In the genomic region with DNA sequence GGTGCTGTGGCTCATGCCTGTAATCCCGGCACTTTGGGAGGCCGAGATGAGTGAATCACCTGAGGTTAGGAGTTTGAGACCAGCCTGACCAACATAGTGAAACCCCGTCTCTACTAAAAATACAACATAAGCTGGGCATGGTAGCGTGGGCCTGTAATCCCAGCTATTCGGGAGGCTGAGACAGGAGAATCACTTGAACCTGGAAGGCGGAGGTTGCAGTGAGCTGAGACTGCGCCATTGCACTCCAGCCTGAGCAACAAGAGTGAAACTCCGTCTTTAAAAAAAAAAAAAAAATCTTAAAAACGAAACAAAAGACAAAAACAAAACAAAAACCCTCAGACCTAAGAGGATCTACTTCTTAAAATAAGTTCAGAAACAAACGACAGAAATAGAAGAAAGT, we compare ENCODE assay signal across 8 cellular contexts. TPM values are rescaled to one million over a fixed set of nuclear protein-coding genes. Genes with fewer than 3 reads are reported as not detected.
DNase-seq lines count a peak whose midpoint lies in the region; ATAC-seq and TF ChIP-seq lines count a peak whose summit lies in the region.
"Not testable (repeated sequence)": the region's sequence is repeated elsewhere in the genome, so short reads cannot be mapped to it uniquely, and the experiment has no call there.
"Had no signal": no experiment of that assay in that cellular context is flagged by ENCODE, and none has a peak within 500 bp of the region (broad histone marks: within the 10 kb centered on the region; RNA-seq: fewer than 3 reads in every experiment).

No MANE protein-coding gene starts in this region.

- peaks cover 55% of the 10 kb centered on the region for H3K79me2 ChIP-seq in MM.1S (ENCODE audit: low read length)

- H3K9me3 ChIP-seq in MM.1S (replicated peaks; ENCODE audit: insufficient read depth, low read length), result not testable (repeated sequence)

- not testable (repeated sequence) for H3K9me3 Mint-ChIP-seq in activated CD8-positive, alpha-beta T cell treated with anti-CD3 and anti-CD28 coated beads for 36 hours; activated T-helper 2 cell treated with anti-CD3 and anti-CD28 coated beads, Interferon-gamma antibody, Interleukin-2, Interleukin-4, amounts not matched to agents 10 μg/mL and 5 μg/mL and 100 μg/mL, durations not matched to agents 14 hours and 24 hours and 36 hours; activated naive CD8-positive, alpha-beta T cell treated with anti-CD3 and anti-CD28 coated beads, Interleukin-2, amount 50 U/mL, for 24 hours; natural killer cell treated with Interleukin-12 subunit alpha and Interleukin-12 subunit beta and Interleukin-15 and Interleukin-18, amount 100 ng/mL, for 72 hours; stimulated activated effector memory CD8-positive, alpha-beta T cell treated with anti-CD3 and anti-CD28 coated beads, Interleukin-12 subunit alpha, Interleukin-12 subunit beta, amount 100 ng/mL, for 72 hours

- DNase-seq in MM.1S, result peak; percentile 76
- DNase-seq in activated CD8-positive, alpha-beta T cell treated with anti-CD3 and anti-CD28 coated beads for 36 hours; activated T-helper 2 cell treated with anti-CD3 and anti-CD28 coated beads, Interferon-gamma antibody, Interleukin-2, Interleukin-4, amounts not matched to agents 10 μg/mL and 5 μg/mL and 100 μg/mL, durations not matched to agents 14 hours and 24 hours and 36 hours (ENCODE audit: low spot score); activated naive CD8-positive, alpha-beta T cell treated with anti-CD3 and anti-CD28 coated beads, Interleukin-2, amount 50 U/mL, for 24 hours; natural killer cell treated with Interleukin-12 subunit alpha and Interleukin-12 subunit beta and Interleukin-15 and Interleukin-18, amount 100 ng/mL, for 72 hours (ENCODE audit: low spot score); stimulated activated effector memory CD8-positive, alpha-beta T cell treated with anti-CD3 and anti-CD28 coated beads, Interleukin-12 subunit alpha, Interleukin-12 subunit beta, amount 100 ng/mL, for 72 hours (ENCODE audit: low spot score in 2 of 2): not testable (repeated sequence)

- H3K4me1 Mint-ChIP-seq in activated CD8-positive, alpha-beta T cell treated with anti-CD3 and anti-CD28 coated beads for 36 hours (ENCODE audit: low read depth), result peaks cover 33% of the 10 kb centered on the region
- H3K4me1 Mint-ChIP-seq in activated T-helper 2 cell treated with anti-CD3 and anti-CD28 coated beads, Interferon-gamma antibody, Interleukin-2, Interleukin-4, amounts not matched to agents 10 μg/mL and 5 μg/mL and 100 μg/mL, durations not matched to agents 14 hours and 24 hours and 36 hours (ENCODE audit: low read depth), result peaks cover 50% of the 10 kb centered on the region
- peaks cover 34% of the 10 kb centered on the region for H3K4me1 Mint-ChIP-seq in activated naive CD8-positive, alpha-beta T cell treated with anti-CD3 and anti-CD28 coated beads, Interleukin-2, amount 50 U/mL, for 24 hours
- H3K4me1 Mint-ChIP-seq in natural killer cell treated with Interleukin-12 subunit alpha and Interleukin-12 subunit beta and Interleukin-15 and Interleukin-18, amount 100 ng/mL, for 72 hours (ENCODE audit: low read depth in 2 of 2), result peaks cover 13 to 40% of the 10 kb centered on the region in 2 donors
- H3K4me1 Mint-ChIP-seq in stimulated activated effector memory CD8-positive, alpha-beta T cell treated with anti-CD3 and anti-CD28 coated beads, Interleukin-12 subunit alpha, Interleukin-12 subunit beta, amount 100 ng/mL, for 72 hours, result peaks cover 55% of the 10 kb centered on the region

- peak overlapping the region; percentile 22 for H3K4me3 Mint-ChIP-seq in activated CD8-positive, alpha-beta T cell treated with anti-CD3 and anti-CD28 coated beads for 36 hours
- H3K4me3 Mint-ChIP-seq in activated T-helper 2 cell treated with anti-CD3 and anti-CD28 coated beads, Interferon-gamma antibody, Interleukin-2, Interleukin-4, amounts not matched to agents 10 μg/mL and 5 μg/mL and 100 μg/mL, durations not matched to agents 14 hours and 24 hours and 36 hours (ENCODE audit: low read depth), result peak overlapping the region; percentile 58
- H3K4me3 Mint-ChIP-seq in activated naive CD8-positive, alpha-beta T cell treated with anti-CD3 and anti-CD28 coated beads, Interleukin-2, amount 50 U/mL, for 24 hours, result peak overlapping the region; percentile 12
- peak overlapping the region; percentile 78 for H3K4me3 Mint-ChIP-seq in natural killer cell treated with Interleukin-12 subunit alpha and Interleukin-12 subunit beta and Interleukin-15 and Interleukin-18, amount 100 ng/mL, for 72 hours
- H3K4me3 Mint-ChIP-seq in stimulated activated effector memory CD8-positive, alpha-beta T cell treated with anti-CD3 and anti-CD28 coated beads, Interleukin-12 subunit alpha, Interleukin-12 subunit beta, amount 100 ng/mL, for 72 hours, result peak overlapping the region; percentile 69

- not testable (repeated sequence) for H3K27me3 Mint-ChIP-seq in activated CD8-positive, alpha-beta T cell treated with anti-CD3 and anti-CD28 coated beads for 36 hours; activated T-helper 2 cell treated with anti-CD3 and anti-CD28 coated beads, Interferon-gamma antibody, Interleukin-2, Interleukin-4, amounts not matched to agents 10 μg/mL and 5 μg/mL and 100 μg/mL, durations not matched to agents 14 hours and 24 hours and 36 hours (ENCODE audit: low read depth); activated naive CD8-positive, alpha-beta T cell treated with anti-CD3 and anti-CD28 coated beads, Interleukin-2, amount 50 U/mL, for 24 hours; natural killer cell treated with Interleukin-12 subunit alpha and Interleukin-12 subunit beta and Interleukin-15 and Interleukin-18, amount 100 ng/mL, for 72 hours

- not testable (repeated sequence) for TF ChIP-seq CTCF in MM.1S (IDR thresholded peaks at IDR 0.05; ENCODE audit: low read length); activated CD8-positive, alpha-beta T cell treated with anti-CD3 and anti-CD28 coated beads for 36 hours (IDR thresholded peaks at IDR 0.05)

- H3F3A ChIP-seq in MM.1S (ENCODE audit: insufficient read depth, low read length), result peaks cover 26% of the 10 kb centered on the region

- POLR2A ChIA-PET in activated CD8-positive, alpha-beta T cell treated with anti-CD3 and anti-CD28 coated beads for 36 hours (lab: Charles Lee), result interaction anchor here (0.7 to 1.8 kb wide), 4 partner anchors 11 to 81 kb away, joined by 3 to 10 read pairs (median 4); no protein-coding TSS in a partner anchor

- CTCF ChIA-PET in activated CD8-positive, alpha-beta T cell treated with anti-CD3 and anti-CD28 coated beads for 36 hours (lab: Charles Lee), result interaction anchor here (1.0 to 3.2 kb wide), 7 partner anchors 11 to 101 kb away, joined by 3 to 14 read pairs (median 4); no protein-coding TSS in a partner anchor

- H3K4me3 ChIP-seq in MM.1S (ENCODE audit: low read length), result peak overlapping the region; percentile 55

- peaks cover 73% of the 10 kb centered on the region for H3K36me3 Mint-ChIP-seq in activated CD8-positive, alpha-beta T cell treated with anti-CD3 and anti-CD28 coated beads for 36 hours (ENCODE audit: low read depth)
- H3K36me3 Mint-ChIP-seq in activated T-helper 2 cell treated with anti-CD3 and anti-CD28 coated beads, Interferon-gamma antibody, Interleukin-2, Interleukin-4, amounts not matched to agents 10 μg/mL and 5 μg/mL and 100 μg/mL, durations not matched to agents 14 hours and 24 hours and 36 hours (ENCODE audit: low read depth), result peaks cover 95% of the 10 kb centered on the region
- H3K36me3 Mint-ChIP-seq in activated naive CD8-positive, alpha-beta T cell treated with anti-CD3 and anti-CD28 coated beads, Interleukin-2, amount 50 U/mL, for 24 hours (ENCODE audit: low read depth), result peaks cover 60% of the 10 kb centered on the region
- H3K36me3 Mint-ChIP-seq in natural killer cell treated with Interleukin-12 subunit alpha and Interleukin-12 subunit beta and Interleukin-15 and Interleukin-18, amount 100 ng/mL, for 72 hours, result peaks cover 20% of the 10 kb centered on the region
- peaks cover 100% of the 10 kb centered on the region for H3K36me3 Mint-ChIP-seq in stimulated activated effector memory CD8-positive, alpha-beta T cell treated with anti-CD3 and anti-CD28 coated beads, Interleukin-12 subunit alpha, Interleukin-12 subunit beta, amount 100 ng/mL, for 72 hours

- peak; percentile 33 to 54 for ATAC-seq in activated CD4-positive, CD25-positive, alpha-beta regulatory T cell treated with anti-CD3 and anti-CD28 coated beads, Interleukin-2, amount 50 U/mL, for 24 hours
- ATAC-seq in activated CD8-positive, alpha-beta T cell treated with anti-CD3 and anti-CD28 coated beads for 36 hours, result peak; percentile 24
- ATAC-seq in activated naive CD8-positive, alpha-beta T cell treated with anti-CD3 and anti-CD28 coated beads, Interleukin-2, amount 50 U/mL, for 24 hours; natural killer cell treated with Interleukin-12 subunit alpha and Interleukin-12 subunit beta and Interleukin-15 and Interleukin-18, amount 100 ng/mL, for 72 hours: not testable (repeated sequence)
- ATAC-seq in stimulated activated effector memory CD8-positive, alpha-beta T cell treated with anti-CD3 and anti-CD28 coated beads, Interleukin-12 subunit alpha, Interleukin-12 subunit beta, amount 100 ng/mL, for 72 hours, result peak; percentile 74

- peak overlapping the region; percentile 62 for H3K4me2 ChIP-seq in MM.1S (ENCODE audit: low read depth, low read length)

- peak overlapping the region; percentile 65 for H3K27ac ChIP-seq in MM.1S (ENCODE audit: low read length)

- not testable (repeated sequence) for H3K36me3 ChIP-seq in MM.1S (replicated peaks; ENCODE audit: insufficient read depth, low read length)

- not testable (repeated sequence) for H3K27me3 ChIP-seq in MM.1S (replicated peaks; ENCODE audit: insufficient read depth, low read length)

- intact Hi-C loops in activated CD8-positive, alpha-beta T cell treated with anti-CD3 and anti-CD28 coated beads for 36 hours (cut with micrococcal nuclease), result not testable (repeated sequence)
- intact Hi-C loops in activated T-helper 2 cell treated with anti-CD3 and anti-CD28 coated beads, Interferon-gamma antibody, Interleukin-2, Interleukin-4, amounts not matched to agents 10 μg/mL and 5 μg/mL and 100 μg/mL, durations not matched to agents 14 hours and 24 hours and 36 hours (cut with micrococcal nuclease), result loop anchor here (1.0 kb wide), 3 partner anchors 15 to 79 kb away; no protein-coding TSS in a partner anchor

- H3K9ac ChIP-seq in MM.1S (ENCODE audit: low read length), result peak overlapping the region; percentile 12; the same call in 1 of the 2 replicates

- H4K20me1 ChIP-seq in MM.1S (ENCODE audit: insufficient read depth, low read length), result not testable (repeated sequence)

- H3K9me2 ChIP-seq in MM.1S (replicated peaks; ENCODE audit: insufficient read depth, low read length), result not testable (repeated sequence)

- H3K27ac Mint-ChIP-seq in activated CD8-positive, alpha-beta T cell treated with anti-CD3 and anti-CD28 coated beads for 36 hours, result peak overlapping the region; percentile 75
- peak overlapping the region; percentile 81 for H3K27ac Mint-ChIP-seq in activated T-helper 2 cell treated with anti-CD3 and anti-CD28 coated beads, Interferon-gamma antibody, Interleukin-2, Interleukin-4, amounts not matched to agents 10 μg/mL and 5 μg/mL and 100 μg/mL, durations not matched to agents 14 hours and 24 hours and 36 hours
- H3K27ac Mint-ChIP-seq in activated naive CD8-positive, alpha-beta T cell treated with anti-CD3 and anti-CD28 coated beads, Interleukin-2, amount 50 U/mL, for 24 hours, result peak overlapping the region; percentile 35
- H3K27ac Mint-ChIP-seq in natural killer cell treated with Interleukin-12 subunit alpha and Interleukin-12 subunit beta and Interleukin-15 and Interleukin-18, amount 100 ng/mL, for 72 hours, result peak overlapping the region; percentile 71 to 72
- H3K27ac Mint-ChIP-seq in stimulated activated effector memory CD8-positive, alpha-beta T cell treated with anti-CD3 and anti-CD28 coated beads, Interleukin-12 subunit alpha, Interleukin-12 subunit beta, amount 100 ng/mL, for 72 hours, result peak overlapping the region; percentile 92

- H2AFZ ChIP-seq in MM.1S (ENCODE audit: low read length), result 0 out of 2 replicates have a peak overlapping the region, but pooled peaks have one; percentile 39

- peaks cover 20% of the 10 kb centered on the region for H3K4me1 ChIP-seq in MM.1S (ENCODE audit: low read length)

RNA-seq across cellular contexts. Expression of a gene that starts 16.7 kb away (rescaled TPM):
- total RNA-seq in activated CD8-positive, alpha-beta T cell treated with anti-CD3 and anti-CD28 coated beads for 36 hours, result 10 to 100 TPM; 38.3 to 40.6 TPM
- 42.1 and 43.0 TPM in 2 replicates for total RNA-seq in activated T-helper 2 cell treated with anti-CD3 and anti-CD28 coated beads, Interferon-gamma antibody, Interleukin-2, Interleukin-4, amounts not matched to agents 10 μg/mL and 5 μg/mL and 100 μg/mL, durations not matched to agents 14 hours and 24 hours and 36 hours
- total RNA-seq in natural killer cell treated with Interleukin-12 subunit alpha and Interleukin-12 subunit beta and Interleukin-15 and Interleukin-18, amount 100 ng/mL, for 72 hours, result 10 to 100 TPM; 19.9 to 50.0 TPM
- total RNA-seq: HT1080 had no signal

Comparison
In these comparisons a context has a peak if more than half of its experiments do, and no peak if none do; other contexts are left out.
1. H3K27ac Mint-ChIP-seq: peak in every context shown above with its lines; median percentile 92 in stimulated activated effector memory CD8-positive, alpha-beta T cell treated with anti-CD3 and anti-CD28 coated beads, Interleukin-12 subunit alpha, Interleukin-12 subunit beta, amount 100 ng/mL, for 72 hours; 81 in activated T-helper 2 cell treated with anti-CD3 and anti-CD28 coated beads, Interferon-gamma antibody, Interleukin-2, Interleukin-4, amounts not matched to agents 10 μg/mL and 5 μg/mL and 100 μg/mL, durations not matched to agents 14 hours and 24 hours and 36 hours; 75 in activated CD8-positive, alpha-beta T cell treated with anti-CD3 and anti-CD28 coated beads for 36 hours; 72 in natural killer cell treated with Interleukin-12 subunit alpha and Interleukin-12 subunit beta and Interleukin-15 and Interleukin-18, amount 100 ng/mL, for 72 hours; 35 in activated naive CD8-positive, alpha-beta T cell treated with anti-CD3 and anti-CD28 coated beads, Interleukin-2, amount 50 U/mL, for 24 hours.
2. H3K4me3 Mint-ChIP-seq: peak in every context shown above with its lines; median percentile 78 in natural killer cell treated with Interleukin-12 subunit alpha and Interleukin-12 subunit beta and Interleukin-15 and Interleukin-18, amount 100 ng/mL, for 72 hours; 69 in stimulated activated effector memory CD8-positive, alpha-beta T cell treated with anti-CD3 and anti-CD28 coated beads, Interleukin-12 subunit alpha, Interleukin-12 subunit beta, amount 100 ng/mL, for 72 hours; 58 in activated T-helper 2 cell treated with anti-CD3 and anti-CD28 coated beads, Interferon-gamma antibody, Interleukin-2, Interleukin-4, amounts not matched to agents 10 μg/mL and 5 μg/mL and 100 μg/mL, durations not matched to agents 14 hours and 24 hours and 36 hours; 22 in activated CD8-positive, alpha-beta T cell treated with anti-CD3 and anti-CD28 coated beads for 36 hours; 12 in activated naive CD8-positive, alpha-beta T cell treated with anti-CD3 and anti-CD28 coated beads, Interleukin-2, amount 50 U/mL, for 24 hours.